Comparison of ENCODE assay signal across 9 cellular contexts in genomic region chr9:22240619-22241018, GRCh38.
DNase-seq lines count a peak whose midpoint lies in the region; ATAC-seq and TF ChIP-seq lines count a peak whose summit lies in the region.
"Had no signal": no experiment of that assay in that cellular context is flagged by ENCODE, and none has a peak within 500 bp of the region (broad histone marks: within the 10 kb centered on the region; RNA-seq: fewer than 3 reads in every experiment).

No MANE protein-coding gene starts in this region.

- H3K27me3 ChIP-seq in right cardiac atrium (ENCODE audit: control insufficient read depth, insufficient read depth) (no peaks in the 10 kb centered on the region), left ventricle myocardium inferior (ENCODE audit: low read depth) (no peaks in the 10 kb centered on the region)

- H3K27me3 Mint-ChIP-seq in activated CD8-positive, alpha-beta memory T cell treated with anti-CD3 and anti-CD28 coated beads, Interleukin-2, amount 10 ng/mL, durations not matched to agents 7 days and 5 days: peaks cover 45% of the 10 kb centered on the region
- peaks cover 45% of the 10 kb centered on the region for H3K27me3 Mint-ChIP-seq in T-helper 2 cell treated with Interferon-gamma antibody and Interleukin-4, amounts not matched to agents 5 μg/mL and 100 μg/mL, for 36 hours (ENCODE audit: low read depth)

- CTCF ChIA-PET in activated CD8-positive, alpha-beta memory T cell treated with anti-CD3 and anti-CD28 coated beads, Interleukin-2, amount 10 ng/mL, durations not matched to agents 7 days and 5 days (lab: Charles Lee): interaction anchor here (1.2 to 3.8 kb wide), 3 partner anchors 202 to 427 kb away, joined by 4 to 23 read pairs (median 13); no protein-coding TSS in a partner anchor

- H3K9me3 ChIP-seq in right cardiac atrium (ENCODE audit: control insufficient read depth, low read length) (no peaks in the 10 kb centered on the region), left ventricle myocardium inferior (replicated peaks) (no peaks in the 10 kb centered on the region)

- H3K9me3 Mint-ChIP-seq in activated CD8-positive, alpha-beta memory T cell treated with anti-CD3 and anti-CD28 coated beads, Interleukin-2, amount 10 ng/mL, durations not matched to agents 7 days and 5 days (ENCODE audit: low read depth): no peaks in the 10 kb centered on the region
- H3K9me3 Mint-ChIP-seq in T-helper 2 cell treated with Interferon-gamma antibody and Interleukin-4, amounts not matched to agents 5 μg/mL and 100 μg/mL, for 36 hours: no peaks in the 10 kb centered on the region
- no peaks in the 10 kb centered on the region for H3K9me3 Mint-ChIP-seq in stimulated activated effector memory CD8-positive, alpha-beta T cell treated with anti-CD3 and anti-CD28 coated beads, Interleukin-12 subunit alpha, Interleukin-12 subunit beta, amount 100 ng/mL, for 72 hours
- H3K9me3 Mint-ChIP-seq: naive thymus-derived CD8-positive, alpha-beta T cell had no signal

- no peaks in the 10 kb centered on the region for H3K4me1 ChIP-seq in right cardiac atrium (ENCODE audit: control insufficient read depth, insufficient read depth, low read length)
- no peaks in the 10 kb centered on the region for H3K4me1 ChIP-seq in left ventricle myocardium inferior

- no peaks in the 10 kb centered on the region for H3K36me3 Mint-ChIP-seq in activated CD8-positive, alpha-beta memory T cell treated with anti-CD3 and anti-CD28 coated beads, Interleukin-2, amount 10 ng/mL, durations not matched to agents 7 days and 5 days
- H3K36me3 Mint-ChIP-seq in T-helper 2 cell treated with Interferon-gamma antibody and Interleukin-4, amounts not matched to agents 5 μg/mL and 100 μg/mL, for 36 hours (ENCODE audit: low read depth): no peaks in the 10 kb centered on the region
- H3K36me3 Mint-ChIP-seq in stimulated activated effector memory CD8-positive, alpha-beta T cell treated with anti-CD3 and anti-CD28 coated beads, Interleukin-12 subunit alpha, Interleukin-12 subunit beta, amount 100 ng/mL, for 72 hours: no peaks in the 10 kb centered on the region
- H3K36me3 Mint-ChIP-seq: naive thymus-derived CD8-positive, alpha-beta T cell had no signal

- ATAC-seq in activated CD8-positive, alpha-beta memory T cell treated with anti-CD3 and anti-CD28 coated beads, Interleukin-2, amount 10 ng/mL, durations not matched to agents 7 days and 5 days: peak; percentile 83
- peak; percentile 74 for ATAC-seq in HG02943 (IDR thresholded peaks at IDR 0.05; ENCODE audit: low read depth, unreplicated experiment)
- peak; percentile 87 for ATAC-seq in stimulated activated effector memory CD8-positive, alpha-beta T cell treated with anti-CD3 and anti-CD28 coated beads, Interleukin-12 subunit alpha, Interleukin-12 subunit beta, amount 100 ng/mL, for 72 hours
- no peak for ATAC-seq in right cardiac atrium

- DNase-seq in activated CD8-positive, alpha-beta memory T cell treated with anti-CD3 and anti-CD28 coated beads, Interleukin-2, amount 10 ng/mL, durations not matched to agents 7 days and 5 days: no peak
- DNase-seq in activated CD8-positive, alpha-beta memory T cell treated with anti-CD3 and anti-CD28 coated beads, Interleukin-2, amount 50 U/mL, for 4 hours: no peak
- no peak for DNase-seq in T-helper 2 cell treated with Interferon-gamma antibody and Interleukin-4, amounts not matched to agents 5 μg/mL and 100 μg/mL, for 36 hours (ENCODE audit: low spot score)
- no peak for DNase-seq in stimulated activated effector memory CD8-positive, alpha-beta T cell treated with anti-CD3 and anti-CD28 coated beads, Interleukin-12 subunit alpha, Interleukin-12 subunit beta, amount 100 ng/mL, for 72 hours (ENCODE audit: low spot score in 2 of 2)
- no peak for DNase-seq in stimulated activated naive CD4-positive, alpha-beta T cell (lab: John Stamatoyannopoulos, UW)
- DNase-seq in right cardiac atrium: no peak
- DNase-seq in left ventricle myocardium inferior: no peak
- DNase-seq: naive thymus-derived CD8-positive, alpha-beta T cell had no signal

- 26% methylated on average over 1 of the region's 1 CpG for WGBS in right cardiac atrium

- no peak overlapping the region for H3K27ac Mint-ChIP-seq in activated CD8-positive, alpha-beta memory T cell treated with anti-CD3 and anti-CD28 coated beads, Interleukin-2, amount 10 ng/mL, durations not matched to agents 7 days and 5 days
- H3K27ac Mint-ChIP-seq in T-helper 2 cell treated with Interferon-gamma antibody and Interleukin-4, amounts not matched to agents 5 μg/mL and 100 μg/mL, for 36 hours: no peak overlapping the region
- H3K27ac Mint-ChIP-seq in stimulated activated effector memory CD8-positive, alpha-beta T cell treated with anti-CD3 and anti-CD28 coated beads, Interleukin-12 subunit alpha, Interleukin-12 subunit beta, amount 100 ng/mL, for 72 hours: no peak overlapping the region

- no peak for TF ChIP-seq CTCF in left ventricle myocardium inferior (IDR thresholded peaks at IDR 0.05; ENCODE audit: borderline replicate concordance)

- intact Hi-C loops in right cardiac atrium (cut with DNase I) (no loop called here), left ventricle myocardium inferior (cut with micrococcal nuclease) (loop anchor here (10.0 kb wide), 1 partner anchor 214 kb away; no protein-coding TSS in a partner anchor)

- no peaks in the 10 kb centered on the region for H3K36me3 ChIP-seq in left ventricle myocardium inferior

- H3K4me3 ChIP-seq in right cardiac atrium (ENCODE audit: low read length) (no peak overlapping the region), left ventricle myocardium inferior (no peak overlapping the region)

- H3K27ac ChIP-seq in right cardiac atrium (ENCODE audit: low read length) (no peak overlapping the region), left ventricle myocardium inferior (replicated peaks) (no peak overlapping the region)

- no peak overlapping the region for H3K4me3 Mint-ChIP-seq in activated CD8-positive, alpha-beta memory T cell treated with anti-CD3 and anti-CD28 coated beads, Interleukin-2, amount 10 ng/mL, durations not matched to agents 7 days and 5 days
- H3K4me3 Mint-ChIP-seq in T-helper 2 cell treated with Interferon-gamma antibody and Interleukin-4, amounts not matched to agents 5 μg/mL and 100 μg/mL, for 36 hours: peak overlapping the region; percentile 29
- H3K4me3 Mint-ChIP-seq in stimulated activated effector memory CD8-positive, alpha-beta T cell treated with anti-CD3 and anti-CD28 coated beads, Interleukin-12 subunit alpha, Interleukin-12 subunit beta, amount 100 ng/mL, for 72 hours: no peak overlapping the region
- H3K4me3 Mint-ChIP-seq: naive thymus-derived CD8-positive, alpha-beta T cell had no signal

- H3K4me1 Mint-ChIP-seq in activated CD8-positive, alpha-beta memory T cell treated with anti-CD3 and anti-CD28 coated beads, Interleukin-2, amount 10 ng/mL, durations not matched to agents 7 days and 5 days: peaks cover 37% of the 10 kb centered on the region
- H3K4me1 Mint-ChIP-seq in T-helper 2 cell treated with Interferon-gamma antibody and Interleukin-4, amounts not matched to agents 5 μg/mL and 100 μg/mL, for 36 hours (ENCODE audit: low read depth): peaks cover 31% of the 10 kb centered on the region
- peaks cover 18% of the 10 kb centered on the region for H3K4me1 Mint-ChIP-seq in stimulated activated effector memory CD8-positive, alpha-beta T cell treated with anti-CD3 and anti-CD28 coated beads, Interleukin-12 subunit alpha, Interleukin-12 subunit beta, amount 100 ng/mL, for 72 hours

Comparison
In these comparisons a context has a peak if more than half of its experiments do, and no peak if none do; other contexts are left out.
1. ATAC-seq: peak in activated CD8-positive, alpha-beta memory T cell treated with anti-CD3 and anti-CD28 coated beads, Interleukin-2, amount 10 ng/mL, durations not matched to agents 7 days and 5 days (single experiment), HG02943 (single experiment) and stimulated activated effector memory CD8-positive, alpha-beta T cell treated with anti-CD3 and anti-CD28 coated beads, Interleukin-12 subunit alpha, Interleukin-12 subunit beta, amount 100 ng/mL, for 72 hours (single experiment); none in right cardiac atrium (0 of 2).